8 cellular contexts compared by ENCODE assay signal in the genomic region with DNA sequence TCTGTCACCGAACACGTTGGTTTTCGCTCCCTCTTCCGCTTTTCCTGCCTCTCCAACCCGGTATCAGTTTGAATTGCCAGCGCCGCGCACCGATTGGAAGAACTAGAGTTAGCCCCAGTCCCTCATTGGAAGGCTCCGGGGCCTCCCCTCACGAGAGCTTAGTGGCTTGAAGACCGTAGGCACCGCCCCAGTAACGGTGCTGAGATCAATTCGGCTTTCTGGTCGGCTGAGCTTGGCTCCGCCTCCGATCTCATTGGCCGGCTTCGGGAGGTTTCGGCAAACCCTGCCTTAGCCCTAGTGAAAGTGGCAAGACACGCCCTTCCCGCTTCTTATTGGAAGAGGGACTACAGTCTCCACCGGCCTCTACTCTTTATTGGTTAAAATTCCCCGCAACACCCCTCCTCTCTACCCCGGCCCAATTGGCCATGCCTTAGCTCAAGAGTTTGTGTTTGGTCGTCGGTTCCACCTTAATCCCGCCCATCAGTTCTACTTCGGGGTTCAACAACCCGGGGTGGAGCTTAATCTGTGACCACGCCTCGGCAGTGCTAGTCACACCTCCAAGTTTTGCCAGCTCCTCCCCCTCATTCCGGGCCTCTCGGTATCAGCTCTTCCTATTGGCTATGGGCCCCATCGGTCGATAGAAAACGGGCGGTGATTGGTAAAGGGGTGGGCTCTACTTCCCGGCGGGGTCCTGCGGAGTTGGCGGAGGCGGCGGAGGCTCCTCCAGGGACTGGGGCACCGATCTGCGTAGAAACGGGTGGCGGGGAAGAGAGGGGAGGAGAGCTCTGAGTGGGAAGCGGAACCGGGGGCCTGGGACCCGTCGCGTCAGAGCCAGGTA. TPM values are rescaled to one million over a fixed set of nuclear protein-coding genes. Genes with fewer than 3 reads are reported as not detected.
A peak's percentile ranks its signal among the peaks of the same experiment; 100 is the strongest.
DNase-seq lines count a peak whose midpoint lies in the region; ATAC-seq and TF ChIP-seq lines count a peak whose summit lies in the region.
"Not testable (repeated sequence)": the region's sequence is repeated elsewhere in the genome, so short reads cannot be mapped to it uniquely, and the experiment has no call there.

Gene FAM72B, minus strand, starts transcription at position 51 of the 838 bp plus-strand sequence. CDS start 851 bp downstream, outside the sequence.
Gene SRGAP2C, plus strand, starts transcription at position 686 of the 838 bp plus-strand sequence. CDS start 2,472 bp downstream, outside the sequence.

- not testable (repeated sequence) for H3K36me3 ChIP-seq in MG63; RWPE2 (ENCODE audit: low read depth)

- H3K36me3 Mint-ChIP-seq in H9 (ENCODE audit: insufficient read depth in 1 of 3, low read depth in 3 of 3); nephron (ENCODE audit: low read depth): not testable (repeated sequence)

- not testable (repeated sequence) for H3K9ac ChIP-seq in H9 (ENCODE audit: extremely low read depth, insufficient read length, low read length)

- H3K9me3 Mint-ChIP-seq in H9, nephron: not testable (repeated sequence)

- not testable (repeated sequence) for H4K8ac ChIP-seq in H9 (replicated peaks; ENCODE audit: insufficient read length, low read depth, low read length)

- not testable (repeated sequence) for TF ChIP-seq CTCF in H9 (conservative IDR thresholded peaks at IDR 0.05); RWPE2 (IDR thresholded peaks at IDR 0.05; ENCODE audit: poor library complexity, severe bottlenecking); nephron (IDR thresholded peaks at IDR 0.05; ENCODE audit: unreplicated experiment in 3 of 3)

- H3K27me3 ChIP-seq in H9 (ENCODE audit: insufficient read depth, low read length); MG63; RWPE2 (ENCODE audit: insufficient read depth, poor library complexity, severe bottlenecking): not testable (repeated sequence)

- H3K4me1 ChIP-seq in H9 (ENCODE audit: insufficient read depth, low read length); RWPE2 (ENCODE audit: insufficient read depth, poor library complexity, severe bottlenecking): not testable (repeated sequence)

- not testable (repeated sequence) for H3K18ac ChIP-seq in H9 (ENCODE audit: insufficient read length, low read depth, low read length)

- not testable (repeated sequence) for H3K9me3 ChIP-seq in H9 (ENCODE audit: control insufficient read depth, low read depth, low read length); MG63; RWPE2 (ENCODE audit: severe bottlenecking)

- H3K4me3 Mint-ChIP-seq in H9 (peak within 1 kb of the TSS; percentile 84 to 95), nephron (peak within 1 kb of the TSS; percentile 87 to 95 (median 88))

- DNase-seq in Daoy (ENCODE audit: low read depth) (peak; percentile 99), H9 (peak; percentile 98), MG63 (peak; percentile 99), RWPE2 (ENCODE audit: low spot score) (peak; percentile 96), fibroblast of peridontal ligament (ENCODE audit: extremely low read depth) (peak; percentile 99)
- DNase-seq in activated T-helper 1 cell treated with anti-CD3 and anti-CD28 coated beads, Interleukin-2, amount 50 U/mL, for 16 hours (ENCODE audit: low read depth in 1 of 2, low spot score in 1 of 2): peak; percentile 66 to 82
- peak; percentile 87 for DNase-seq in stimulated activated naive CD4-positive, alpha-beta T cell treated with Interleukin-2 at 50 U/mL for 16 hours (lab: John Stamatoyannopoulos, UW)

- not testable (repeated sequence) for H3K56ac ChIP-seq in H9 (ENCODE audit: insufficient read length, low read depth, low read length)

- H3K23ac ChIP-seq in H9 (ENCODE audit: insufficient read length, low read depth, low read length): not testable (repeated sequence)

- H2BK20ac ChIP-seq in H9 (ENCODE audit: low read depth, low read length, poor library complexity, severe bottlenecking): not testable (repeated sequence)

- not testable (repeated sequence) for H3K23me2 ChIP-seq in H9 (ENCODE audit: insufficient read length, low read depth, low read length, poor library complexity, severe bottlenecking)

- not testable (repeated sequence) for H2BK120ac ChIP-seq in H9 (ENCODE audit: low read depth, low read length, poor library complexity, severe bottlenecking)

- H3K4ac ChIP-seq in H9 (ENCODE audit: low read depth, low read length): not testable (repeated sequence)

- H2BK5ac ChIP-seq in H9 (ENCODE audit: insufficient read length, low read length): not testable (repeated sequence)

- not testable (repeated sequence) for H3K79me2 ChIP-seq in H9 (ENCODE audit: insufficient read depth, low read length)

- not testable (repeated sequence) for H3K79me1 ChIP-seq in H9 (ENCODE audit: insufficient read depth, low read depth, low read length, poor library complexity, severe bottlenecking)

- not testable (repeated sequence) for H2BK12ac ChIP-seq in H9 (ENCODE audit: insufficient read length, low read depth, low read length)

- not testable (repeated sequence) for H3K27ac ChIP-seq in H9 (ENCODE audit: insufficient read length, low read depth, low read length)
- H3K27ac ChIP-seq in RWPE2 (ENCODE audit: poor library complexity, severe bottlenecking): peak within 1 kb of the TSS; percentile 37

- not testable (repeated sequence) for H2BK15ac ChIP-seq in H9 (ENCODE audit: low read depth, low read length)

- H4K91ac ChIP-seq in H9 (ENCODE audit: insufficient read length, low read depth, low read length): not testable (repeated sequence)

- H3T11ph ChIP-seq in H9 (ENCODE audit: low read length): not testable (repeated sequence)

- H3K4me3 ChIP-seq in MG63: peak within 1 kb of the TSS; percentile 56
- peak within 1 kb of the TSS; percentile 39 for H3K4me3 ChIP-seq in RWPE2 (ENCODE audit: severe bottlenecking)

- H4K20me1 ChIP-seq in H9 (ENCODE audit: control insufficient read depth, insufficient read depth, insufficient read length): not testable (repeated sequence)

- not testable (repeated sequence) for H3K14ac ChIP-seq in H9 (ENCODE audit: insufficient read depth, low read length)

- not testable (repeated sequence) for H2AFZ ChIP-seq in H9 (ENCODE audit: low read length)

- H3K27me3 Mint-ChIP-seq in H9 (ENCODE audit: low read depth); nephron (ENCODE audit: low read depth): not testable (repeated sequence)

- not testable (repeated sequence) for H3K4me1 Mint-ChIP-seq in H9, nephron

- not testable (repeated sequence) for H4K5ac ChIP-seq in H9 (ENCODE audit: insufficient read length, low read depth, low read length)

- H2AK5ac ChIP-seq in H9 (ENCODE audit: insufficient read length, low read length): not testable (repeated sequence)

- WGBS in H9 (ENCODE audit: extremely low coverage, insufficient read length, low lambda C conversion rate): no CpG with 5 or more reads among the region's 54 CpGs

- H3K27ac Mint-ChIP-seq in H9: peak within 1 kb of the TSS; percentile 94 to 95 (median 95); a peak in 6 of 7 replicates
- peak within 1 kb of the TSS; percentile 57 to 89 (median 75) for H3K27ac Mint-ChIP-seq in nephron

- ATAC-seq in RWPE2 (ENCODE audit: low read depth): peak; percentile 82

- H3K4me2 ChIP-seq in H9 (ENCODE audit: insufficient read depth, insufficient read length, low read length): not testable (repeated sequence)

RNA-seq across cellular contexts. Expression of gene FAM72B, which starts in this region (rescaled TPM):
- 20.6 and 23.1 TPM in 2 replicates for total RNA-seq in Daoy (2014; rRNA removed; shearing (Covaris generic))
- total RNA-seq in H9 (2021): 8.5 and 9.2 TPM in 2 replicates
- total RNA-seq in MG63 (2014; rRNA removed; shearing (Covaris generic); ENCODE audit: low replicate concordance): 8.1 and 19.7 TPM in 2 replicates

RNA-seq across cellular contexts. Expression of gene SRGAP2C, which starts in this region (rescaled TPM):
- 13.8 and 13.9 TPM in 2 replicates for total RNA-seq in Daoy (2014; rRNA removed; shearing (Covaris generic))
- total RNA-seq in H9 (2021): 16.5 and 17.0 TPM in 2 replicates
- 9.7 and 10.8 TPM in 2 replicates for total RNA-seq in MG63 (2014; rRNA removed; shearing (Covaris generic); ENCODE audit: low replicate concordance)
